Comparison of ENCODE assay signal across 35 cellular contexts in genomic region chr7:36381056-36381455, GRCh38.
"Had no signal": no experiment of that assay in that cellular context is flagged by ENCODE, and none has a peak within 500 bp of the region (broad histone marks: within the 10 kb centered on the region; RNA-seq: fewer than 3 reads in every experiment).

No MANE protein-coding gene starts in this region.

- H3K36me3 Mint-ChIP-seq: brain had no signal

- H3K36me3 ChIP-seq: ascending aorta, cardiac muscle cell had no signal

- ATAC-seq: activated CD8-positive, alpha-beta T cell treated with anti-CD3 and anti-CD28 coated beads for 36 hours; activated naive CD8-positive, alpha-beta T cell treated with anti-CD3 and anti-CD28 coated beads, Interleukin-2, amount 50 U/mL, for 24 hours had no signal

- H3K9me3 Mint-ChIP-seq: activated B cell treated with CpG ODN at 0.5 μM for 24 hours; activated naive CD4-positive, alpha-beta T cell treated with anti-CD3 and anti-CD28 coated beads, Interleukin-2, amount 50 U/mL, for 24 hours; activated T-helper 2 cell treated with anti-CD3 and anti-CD28 coated beads, Interferon-gamma antibody, Interleukin-2, Interleukin-4, amounts not matched to agents 10 μg/mL and 5 μg/mL and 100 μg/mL, durations not matched to agents 14 hours and 24 hours and 36 hours; central memory CD8-positive, alpha-beta T cell had no signal

- H3K27me3 Mint-ChIP-seq: activated CD8-positive, alpha-beta T cell treated with anti-CD3 and anti-CD28 coated beads for 36 hours; activated naive CD4-positive, alpha-beta T cell treated with anti-CD3 and anti-CD28 coated beads, Interleukin-2, amount 50 U/mL, for 24 hours; activated naive CD8-positive, alpha-beta T cell; activated naive CD8-positive, alpha-beta T cell treated with anti-CD3 and anti-CD28 coated beads, Interleukin-2, amount 10 ng/mL, durations not matched to agents 7 days and 5 days had no signal

- H3K4me1 Mint-ChIP-seq: activated B cell treated with CpG ODN at 0.5 μM for 24 hours, brain had no signal

- H3K27ac Mint-ChIP-seq: activated B cell treated with CpG ODN at 0.5 μM for 24 hours; activated CD4-positive, alpha-beta memory T cell treated with anti-CD3 and anti-CD28 coated beads for 36 hours; activated CD4-positive, alpha-beta T cell treated with anti-CD3 and anti-CD28 coated beads, Interleukin-2, amount 10 ng/mL, durations not matched to agents 24 days and 14 days; activated CD8-positive, alpha-beta T cell treated with anti-CD3 and anti-CD28 coated beads for 36 hours; activated naive CD4-positive, alpha-beta T cell treated with anti-CD3 and anti-CD28 coated beads, Interleukin-2, amount 10 ng/mL, durations not matched to agents 7 days and 5 days; activated naive CD4-positive, alpha-beta T cell treated with anti-CD3 and anti-CD28 coated beads, Interleukin-2, amount 50 U/mL, for 24 hours; activated naive CD8-positive, alpha-beta T cell; activated naive CD8-positive, alpha-beta T cell treated with anti-CD3 and anti-CD28 coated beads, Interleukin-2, amount 10 ng/mL, durations not matched to agents 7 days and 5 days; activated naive CD8-positive, alpha-beta T cell treated with anti-CD3 and anti-CD28 coated beads, Interleukin-2, amount 50 U/mL, for 24 hours; activated T-cell treated with anti-CD3 and anti-CD28 coated beads, Interleukin-2, amount 50 U/mL, for 24 hours; activated T-helper 2 cell treated with anti-CD3 and anti-CD28 coated beads, Interferon-gamma antibody, Interleukin-2, Interleukin-4, amounts not matched to agents 10 μg/mL and 5 μg/mL and 100 μg/mL, durations not matched to agents 14 hours and 24 hours and 36 hours; T-helper 1 cell treated with Interleukin-12 subunit alpha and Interleukin-12 subunit beta and Interleukin-4 antibody, amounts not matched to agents 30 μg/mL and 1 μg/mL, for 36 hours; T-helper 2 cell treated with Interferon-gamma antibody and Interleukin-4, amounts not matched to agents 5 μg/mL and 100 μg/mL, for 36 hours had no signal

- H3K4me3 ChIP-seq: ascending aorta, cardiac muscle cell had no signal

- H3K4me1 ChIP-seq: ascending aorta had no signal

- H3K9me3 ChIP-seq: ascending aorta had no signal

- H3K27ac ChIP-seq: cardiac muscle cell, VCaP had no signal

- H3K4me3 Mint-ChIP-seq: activated B cell treated with CpG ODN at 0.5 μM for 24 hours; activated CD4-positive, alpha-beta memory T cell treated with anti-CD3 and anti-CD28 coated beads for 36 hours; activated CD4-positive, alpha-beta T cell treated with anti-CD3 and anti-CD28 coated beads, Interleukin-2, amount 10 ng/mL, durations not matched to agents 24 days and 14 days; activated CD8-positive, alpha-beta T cell treated with anti-CD3 and anti-CD28 coated beads for 36 hours; activated naive CD4-positive, alpha-beta T cell treated with anti-CD3 and anti-CD28 coated beads, Interleukin-2, amount 10 ng/mL, durations not matched to agents 7 days and 5 days; activated naive CD4-positive, alpha-beta T cell treated with anti-CD3 and anti-CD28 coated beads, Interleukin-2, amount 50 U/mL, for 24 hours; activated naive CD8-positive, alpha-beta T cell; activated naive CD8-positive, alpha-beta T cell treated with anti-CD3 and anti-CD28 coated beads, Interleukin-2, amount 10 ng/mL, durations not matched to agents 7 days and 5 days; activated naive CD8-positive, alpha-beta T cell treated with anti-CD3 and anti-CD28 coated beads, Interleukin-2, amount 50 U/mL, for 24 hours; activated T-cell treated with anti-CD3 and anti-CD28 coated beads, Interleukin-2, amount 50 U/mL, for 24 hours; central memory CD8-positive, alpha-beta T cell; T-helper 1 cell treated with Interleukin-12 subunit alpha and Interleukin-12 subunit beta and Interleukin-4 antibody, amounts not matched to agents 30 μg/mL and 1 μg/mL, for 36 hours; T-helper 2 cell treated with Interferon-gamma antibody and Interleukin-4, amounts not matched to agents 5 μg/mL and 100 μg/mL, for 36 hours had no signal

- DNase-seq: activated B cell treated with CpG ODN at 0.5 μM for 24 hours; activated CD4-positive, alpha-beta memory T cell treated with anti-CD3 and anti-CD28 coated beads for 36 hours; activated CD4-positive, alpha-beta T cell treated with anti-CD3 and anti-CD28 coated beads for 4 hours; activated CD4-positive, alpha-beta T cell treated with anti-CD3 and anti-CD28 coated beads, Interleukin-2, amount 10 ng/mL, durations not matched to agents 24 days and 14 days; activated CD4-positive, alpha-beta T cell treated with anti-CD3 and anti-CD28 coated beads, Interleukin-2, amount 50 U/mL, for 1 hour; activated CD4-positive, alpha-beta T cell treated with anti-CD3 and anti-CD28 coated beads, Interleukin-2, amount 50 U/mL, for 4 hours; activated CD4-positive, CD25-positive, alpha-beta regulatory T cell treated with anti-CD3 and anti-CD28 coated beads, Interleukin-2, amount 50 U/mL, for 72 hours; activated CD8-positive, alpha-beta memory T cell treated with anti-CD3 and anti-CD28 coated beads, Interleukin-2, amount 50 U/mL, for 4 hours; activated CD8-positive, alpha-beta T cell treated with anti-CD3 and anti-CD28 coated beads for 36 hours; activated effector memory CD4-positive, alpha-beta T cell treated with Interleukin-2 at 50 U/mL for 16 hours; activated gamma-delta T cell; activated naive CD4-positive, alpha-beta T cell treated with anti-CD3 and anti-CD28 coated beads, Interleukin-2, amount 10 ng/mL, durations not matched to agents 7 days and 5 days; activated naive CD4-positive, alpha-beta T cell treated with Interleukin-2 at 50 U/mL for 16 hours; activated naive CD8-positive, alpha-beta T cell treated with anti-CD3 and anti-CD28 coated beads, Interleukin-2, amount 10 ng/mL, durations not matched to agents 7 days and 5 days; activated naive CD8-positive, alpha-beta T cell treated with anti-CD3 and anti-CD28 coated beads, Interleukin-2, amount 50 U/mL, for 24 hours; activated T-cell treated with anti-CD3 and anti-CD28 coated beads for 4 hours; activated T-cell treated with anti-CD3 and anti-CD28 coated beads, Interleukin-2, amount 50 U/mL, for 24 hours; activated T-cell treated with anti-CD3 and anti-CD28 coated beads, Interleukin-2, amount 50 U/mL, for 48 hours; amygdala; anterior cingulate cortex; caudate nucleus; cerebellar nuclear complex; T-helper 1 cell; T-helper 2 cell; T-helper 9 cell had no signal

- H3K27me3 ChIP-seq: ascending aorta, cardiac muscle cell had no signal
